In the genomic region with DNA sequence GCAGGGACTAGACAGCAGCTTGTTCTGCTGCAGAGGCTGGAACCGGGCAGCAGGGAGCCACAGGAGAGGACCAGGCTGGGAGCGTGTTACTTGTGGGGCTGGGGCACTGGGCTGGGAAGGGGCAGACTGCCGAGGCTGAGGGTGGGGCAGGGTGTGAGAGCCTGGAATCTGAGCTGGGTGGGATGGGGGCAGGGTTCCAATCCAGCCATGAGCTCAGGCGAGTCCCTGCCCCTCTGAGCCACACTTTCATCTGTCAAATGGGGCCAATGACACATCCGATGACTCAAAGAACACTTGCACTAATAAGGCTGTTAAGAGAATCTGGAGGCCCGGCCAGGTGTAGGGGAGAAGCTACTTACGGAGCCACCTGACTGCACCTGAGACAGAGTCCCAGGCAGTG, we compare ENCODE assay signal across 1 cellular context.
TF ChIP-seq lines count a peak whose summit lies in the region.

No MANE protein-coding gene starts in this region.

TF ChIP-seq in HEK293, 187 proteins besides CTCF, POLR2A, EP300 and RAD21 (continued from another document and continues in another):
- TF ChIP-seq, protein P1, sequence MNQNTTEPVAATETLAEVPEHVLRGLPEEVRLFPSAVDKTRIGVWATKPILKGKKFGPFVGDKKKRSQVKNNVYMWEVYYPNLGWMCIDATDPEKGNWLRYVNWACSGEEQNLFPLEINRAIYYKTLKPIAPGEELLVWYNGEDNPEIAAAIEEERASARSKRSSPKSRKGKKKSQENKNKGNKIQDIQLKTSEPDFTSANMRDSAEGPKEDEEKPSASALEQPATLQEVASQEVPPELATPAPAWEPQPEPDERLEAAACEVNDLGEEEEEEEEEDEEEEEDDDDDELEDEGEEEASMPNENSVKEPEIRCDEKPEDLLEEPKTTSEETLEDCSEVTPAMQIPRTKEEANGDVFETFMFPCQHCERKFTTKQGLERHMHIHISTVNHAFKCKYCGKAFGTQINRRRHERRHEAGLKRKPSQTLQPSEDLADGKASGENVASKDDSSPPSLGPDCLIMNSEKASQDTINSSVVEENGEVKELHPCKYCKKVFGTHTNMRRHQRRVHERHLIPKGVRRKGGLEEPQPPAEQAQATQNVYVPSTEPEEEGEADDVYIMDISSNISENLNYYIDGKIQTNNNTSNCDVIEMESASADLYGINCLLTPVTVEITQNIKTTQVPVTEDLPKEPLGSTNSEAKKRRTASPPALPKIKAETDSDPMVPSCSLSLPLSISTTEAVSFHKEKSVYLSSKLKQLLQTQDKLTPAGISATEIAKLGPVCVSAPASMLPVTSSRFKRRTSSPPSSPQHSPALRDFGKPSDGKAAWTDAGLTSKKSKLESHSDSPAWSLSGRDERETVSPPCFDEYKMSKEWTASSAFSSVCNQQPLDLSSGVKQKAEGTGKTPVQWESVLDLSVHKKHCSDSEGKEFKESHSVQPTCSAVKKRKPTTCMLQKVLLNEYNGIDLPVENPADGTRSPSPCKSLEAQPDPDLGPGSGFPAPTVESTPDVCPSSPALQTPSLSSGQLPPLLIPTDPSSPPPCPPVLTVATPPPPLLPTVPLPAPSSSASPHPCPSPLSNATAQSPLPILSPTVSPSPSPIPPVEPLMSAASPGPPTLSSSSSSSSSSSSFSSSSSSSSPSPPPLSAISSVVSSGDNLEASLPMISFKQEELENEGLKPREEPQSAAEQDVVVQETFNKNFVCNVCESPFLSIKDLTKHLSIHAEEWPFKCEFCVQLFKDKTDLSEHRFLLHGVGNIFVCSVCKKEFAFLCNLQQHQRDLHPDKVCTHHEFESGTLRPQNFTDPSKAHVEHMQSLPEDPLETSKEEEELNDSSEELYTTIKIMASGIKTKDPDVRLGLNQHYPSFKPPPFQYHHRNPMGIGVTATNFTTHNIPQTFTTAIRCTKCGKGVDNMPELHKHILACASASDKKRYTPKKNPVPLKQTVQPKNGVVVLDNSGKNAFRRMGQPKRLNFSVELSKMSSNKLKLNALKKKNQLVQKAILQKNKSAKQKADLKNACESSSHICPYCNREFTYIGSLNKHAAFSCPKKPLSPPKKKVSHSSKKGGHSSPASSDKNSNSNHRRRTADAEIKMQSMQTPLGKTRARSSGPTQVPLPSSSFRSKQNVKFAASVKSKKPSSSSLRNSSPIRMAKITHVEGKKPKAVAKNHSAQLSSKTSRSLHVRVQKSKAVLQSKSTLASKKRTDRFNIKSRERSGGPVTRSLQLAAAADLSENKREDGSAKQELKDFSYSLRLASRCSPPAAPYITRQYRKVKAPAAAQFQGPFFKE (tag by site-specific recombination; IDR thresholded peaks at IDR 0.05; ENCODE audit: borderline replicate concordance) = no peak
- TF ChIP-seq ZNF473 (tag by site-specific recombination; IDR thresholded peaks at IDR 0.05) (no peak), REPIN1 (tag by site-specific recombination; IDR thresholded peaks at IDR 0.05; ENCODE audit: low read depth) (no peak), ZFHX2 (tag by site-specific recombination; conservative IDR thresholded peaks at IDR 0.05) (no peak), KLF1 (tag by site-specific recombination; IDR thresholded peaks at IDR 0.05) (peak; percentile 88), KLF16 (tag by site-specific recombination; IDR thresholded peaks at IDR 0.05) (no peak), ZNF274 (IDR thresholded peaks at IDR 0.05; ENCODE audit: low read length) (no peak), ZNF274 (tag by site-specific recombination; IDR thresholded peaks at IDR 0.05; ENCODE audit: borderline replicate concordance) (no peak), ZNF626 (tag by site-specific recombination; IDR thresholded peaks at IDR 0.05) (no peak), ZNF239 (tag by site-specific recombination; IDR thresholded peaks at IDR 0.05) (no peak), SALL2 (tag by site-specific recombination; IDR thresholded peaks at IDR 0.05; ENCODE audit: borderline replicate concordance) (no peak), ZNF624 (tag by site-specific recombination; IDR thresholded peaks at IDR 0.05) (no peak), ZNF791 (tag by site-specific recombination; IDR thresholded peaks at IDR 0.05) (no peak), GLI2 (tag by site-specific recombination; IDR thresholded peaks at IDR 0.05; ENCODE audit: borderline replicate concordance, low read depth) (no peak), ZNF514 (tag by site-specific recombination; IDR thresholded peaks at IDR 0.05) (no peak), ZEB2 (tag by site-specific recombination; IDR thresholded peaks at IDR 0.05) (peak; percentile 40; the same call in 1 of the 2 replicates), ZNF221 (tag by site-specific recombination; IDR thresholded peaks at IDR 0.05; ENCODE audit: borderline replicate concordance) (no peak), ZNF223 (tag by site-specific recombination; IDR thresholded peaks at IDR 0.05) (no peak), SP7 (tag by site-specific recombination; IDR thresholded peaks at IDR 0.05) (peak; percentile 26; the same call in 1 of the 2 replicates), ZNF549 (tag by site-specific recombination; IDR thresholded peaks at IDR 0.05) (no peak), ZBTB21 (tag by site-specific recombination; IDR thresholded peaks at IDR 0.05) (no peak), KLF8 (tag by site-specific recombination; IDR thresholded peaks at IDR 0.05) (0 out of 2 replicates have a peak, but pooled peaks have one; percentile 52), HOXD13 (CRISPR knock-in tag; IDR thresholded peaks at IDR 0.05; ENCODE audit: borderline replicate concordance) (no peak), ZNF777 (tag by site-specific recombination; IDR thresholded peaks at IDR 0.05; ENCODE audit: borderline replicate concordance) (no peak), ZNF350 (tag by site-specific recombination; IDR thresholded peaks at IDR 0.05) (no peak), GLIS2 (tag by site-specific recombination; IDR thresholded peaks at IDR 0.05) (no peak), ZNF701 (tag by site-specific recombination; IDR thresholded peaks at IDR 0.05) (no peak), ZNF510 (tag by site-specific recombination; IDR thresholded peaks at IDR 0.05; ENCODE audit: insufficient replicate concordance) (no peak), ZNF248 (tag by site-specific recombination; IDR thresholded peaks at IDR 0.05) (no peak), ZNF324 (tag by site-specific recombination; IDR thresholded peaks at IDR 0.05) (no peak), WT1 (tag by site-specific recombination; IDR thresholded peaks at IDR 0.05) (no peak), ZNF174 (tag by site-specific recombination; IDR thresholded peaks at IDR 0.05) (no peak), ZSCAN23 (tag by site-specific recombination; IDR thresholded peaks at IDR 0.05) (no peak), ZNF843 (tag by site-specific recombination; IDR thresholded peaks at IDR 0.05) (no peak)
- TF ChIP-seq, protein P2, sequence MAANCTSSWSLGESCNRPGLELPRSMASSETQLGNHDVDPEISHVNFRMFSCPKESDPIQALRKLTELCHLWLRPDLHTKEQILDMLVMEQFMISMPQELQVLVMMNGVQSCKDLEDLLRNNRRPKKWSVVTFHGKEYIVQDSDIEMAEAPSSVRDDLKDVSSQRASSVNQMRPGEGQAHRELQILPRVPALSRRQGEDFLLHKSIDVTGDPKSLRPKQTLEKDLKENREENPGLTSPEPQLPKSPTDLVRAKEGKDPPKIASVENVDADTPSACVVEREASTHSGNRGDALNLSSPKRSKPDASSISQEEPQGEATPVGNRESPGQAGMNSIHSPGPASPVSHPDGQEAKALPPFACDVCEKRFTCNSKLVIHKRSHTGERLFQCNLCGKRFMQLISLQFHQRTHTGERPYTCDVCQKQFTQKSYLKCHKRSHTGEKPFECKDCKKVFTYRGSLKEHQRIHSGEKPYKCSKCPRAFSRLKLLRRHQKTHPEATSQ (tag by site-specific recombination; IDR thresholded peaks at IDR 0.05) = no peak
- TF ChIP-seq, protein P3, sequence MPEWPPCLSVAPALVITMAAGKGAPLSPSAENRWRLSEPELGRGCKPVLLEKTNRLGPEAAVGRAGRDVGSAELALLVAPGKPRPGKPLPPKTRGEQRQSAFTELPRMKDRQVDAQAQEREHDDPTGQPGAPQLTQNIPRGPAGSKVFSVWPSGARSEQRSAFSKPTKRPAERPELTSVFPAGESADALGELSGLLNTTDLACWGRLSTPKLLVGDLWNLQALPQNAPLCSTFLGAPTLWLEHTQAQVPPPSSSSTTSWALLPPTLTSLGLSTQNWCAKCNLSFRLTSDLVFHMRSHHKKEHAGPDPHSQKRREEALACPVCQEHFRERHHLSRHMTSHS (tag by site-specific recombination; IDR thresholded peaks at IDR 0.05) = no peak
- TF ChIP-seq, protein P4, sequence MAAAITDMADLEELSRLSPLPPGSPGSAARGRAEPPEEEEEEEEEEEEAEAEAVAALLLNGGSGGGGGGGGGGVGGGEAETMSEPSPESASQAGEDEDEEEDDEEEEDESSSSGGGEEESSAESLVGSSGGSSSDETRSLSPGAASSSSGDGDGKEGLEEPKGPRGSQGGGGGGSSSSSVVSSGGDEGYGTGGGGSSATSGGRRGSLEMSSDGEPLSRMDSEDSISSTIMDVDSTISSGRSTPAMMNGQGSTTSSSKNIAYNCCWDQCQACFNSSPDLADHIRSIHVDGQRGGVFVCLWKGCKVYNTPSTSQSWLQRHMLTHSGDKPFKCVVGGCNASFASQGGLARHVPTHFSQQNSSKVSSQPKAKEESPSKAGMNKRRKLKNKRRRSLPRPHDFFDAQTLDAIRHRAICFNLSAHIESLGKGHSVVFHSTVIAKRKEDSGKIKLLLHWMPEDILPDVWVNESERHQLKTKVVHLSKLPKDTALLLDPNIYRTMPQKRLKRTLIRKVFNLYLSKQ (tag by site-specific recombination; IDR thresholded peaks at IDR 0.05; ENCODE audit: borderline replicate concordance) = no peak
- TF ChIP-seq, protein P5, sequence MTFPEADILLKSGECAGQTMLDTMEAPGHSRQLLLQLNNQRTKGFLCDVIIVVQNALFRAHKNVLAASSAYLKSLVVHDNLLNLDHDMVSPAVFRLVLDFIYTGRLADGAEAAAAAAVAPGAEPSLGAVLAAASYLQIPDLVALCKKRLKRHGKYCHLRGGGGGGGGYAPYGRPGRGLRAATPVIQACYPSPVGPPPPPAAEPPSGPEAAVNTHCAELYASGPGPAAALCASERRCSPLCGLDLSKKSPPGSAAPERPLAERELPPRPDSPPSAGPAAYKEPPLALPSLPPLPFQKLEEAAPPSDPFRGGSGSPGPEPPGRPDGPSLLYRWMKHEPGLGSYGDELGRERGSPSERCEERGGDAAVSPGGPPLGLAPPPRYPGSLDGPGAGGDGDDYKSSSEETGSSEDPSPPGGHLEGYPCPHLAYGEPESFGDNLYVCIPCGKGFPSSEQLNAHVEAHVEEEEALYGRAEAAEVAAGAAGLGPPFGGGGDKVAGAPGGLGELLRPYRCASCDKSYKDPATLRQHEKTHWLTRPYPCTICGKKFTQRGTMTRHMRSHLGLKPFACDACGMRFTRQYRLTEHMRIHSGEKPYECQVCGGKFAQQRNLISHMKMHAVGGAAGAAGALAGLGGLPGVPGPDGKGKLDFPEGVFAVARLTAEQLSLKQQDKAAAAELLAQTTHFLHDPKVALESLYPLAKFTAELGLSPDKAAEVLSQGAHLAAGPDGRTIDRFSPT (tag by site-specific recombination; IDR thresholded peaks at IDR 0.05) = peak; percentile 31; the same call in 1 of the 2 replicates
- TF ChIP-seq, protein P6, sequence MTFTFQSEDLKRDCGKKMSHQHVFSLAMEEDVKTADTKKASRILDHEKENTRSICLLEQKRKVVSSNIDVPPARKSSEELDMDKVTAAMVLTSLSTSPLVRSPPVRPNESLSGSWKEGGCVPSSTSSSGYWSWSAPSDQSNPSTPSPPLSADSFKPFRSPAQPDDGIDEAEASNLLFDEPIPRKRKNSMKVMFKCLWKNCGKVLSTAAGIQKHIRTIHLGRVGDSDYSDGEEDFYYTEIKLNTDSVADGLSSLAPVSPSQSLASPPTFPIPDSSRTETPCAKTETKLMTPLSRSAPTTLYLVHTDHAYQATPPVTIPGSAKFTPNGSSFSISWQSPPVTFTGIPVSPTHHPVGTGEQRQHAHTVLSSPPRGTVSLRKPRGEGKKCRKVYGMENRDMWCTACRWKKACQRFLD (tag by site-specific recombination; IDR thresholded peaks at IDR 0.05) = no peak
- TF ChIP-seq, protein P7, sequence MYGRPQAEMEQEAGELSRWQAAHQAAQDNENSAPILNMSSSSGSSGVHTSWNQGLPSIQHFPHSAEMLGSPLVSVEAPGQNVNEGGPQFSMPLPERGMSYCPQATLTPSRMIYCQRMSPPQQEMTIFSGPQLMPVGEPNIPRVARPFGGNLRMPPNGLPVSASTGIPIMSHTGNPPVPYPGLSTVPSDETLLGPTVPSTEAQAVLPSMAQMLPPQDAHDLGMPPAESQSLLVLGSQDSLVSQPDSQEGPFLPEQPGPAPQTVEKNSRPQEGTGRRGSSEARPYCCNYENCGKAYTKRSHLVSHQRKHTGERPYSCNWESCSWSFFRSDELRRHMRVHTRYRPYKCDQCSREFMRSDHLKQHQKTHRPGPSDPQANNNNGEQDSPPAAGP (tag by site-specific recombination; IDR thresholded peaks at IDR 0.05) = peak; percentile 87
- TF ChIP-seq, protein P8, sequence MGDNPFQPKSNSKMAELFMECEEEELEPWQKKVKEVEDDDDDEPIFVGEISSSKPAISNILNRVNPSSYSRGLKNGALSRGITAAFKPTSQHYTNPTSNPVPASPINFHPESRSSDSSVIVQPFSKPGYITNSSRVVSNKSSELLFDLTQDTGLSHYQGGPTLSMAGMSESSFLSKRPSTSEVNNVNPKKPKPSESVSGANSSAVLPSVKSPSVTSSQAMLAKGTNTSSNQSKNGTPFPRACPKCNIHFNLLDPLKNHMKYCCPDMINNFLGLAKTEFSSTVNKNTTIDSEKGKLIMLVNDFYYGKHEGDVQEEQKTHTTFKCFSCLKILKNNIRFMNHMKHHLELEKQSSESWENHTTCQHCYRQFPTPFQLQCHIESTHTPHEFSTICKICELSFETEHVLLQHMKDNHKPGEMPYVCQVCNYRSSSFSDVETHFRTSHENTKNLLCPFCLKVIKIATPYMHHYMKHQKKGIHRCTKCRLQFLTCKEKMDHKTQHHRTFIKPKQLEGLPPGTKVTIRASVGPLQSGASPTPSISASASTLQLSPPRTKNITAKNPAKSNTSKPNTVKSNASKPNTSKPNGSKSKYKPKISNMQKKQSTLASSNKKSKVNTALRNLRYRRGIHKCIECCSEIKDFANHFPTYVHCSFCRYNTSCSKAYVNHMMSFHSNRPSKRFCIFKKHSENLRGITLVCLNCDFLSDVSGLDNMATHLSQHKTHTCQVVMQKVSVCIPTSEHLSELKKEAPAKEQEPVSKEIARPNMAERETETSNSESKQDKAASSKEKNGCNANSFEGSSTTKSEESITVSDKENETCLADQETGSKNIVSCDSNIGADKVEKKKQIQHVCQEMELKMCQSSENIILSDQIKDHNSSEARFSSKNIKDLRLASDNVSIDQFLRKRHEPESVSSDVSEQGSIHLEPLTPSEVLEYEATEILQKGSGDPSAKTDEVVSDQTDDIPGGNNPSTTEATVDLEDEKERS (tag by site-specific recombination; IDR thresholded peaks at IDR 0.05) = no peak
- TF ChIP-seq, protein P9, sequence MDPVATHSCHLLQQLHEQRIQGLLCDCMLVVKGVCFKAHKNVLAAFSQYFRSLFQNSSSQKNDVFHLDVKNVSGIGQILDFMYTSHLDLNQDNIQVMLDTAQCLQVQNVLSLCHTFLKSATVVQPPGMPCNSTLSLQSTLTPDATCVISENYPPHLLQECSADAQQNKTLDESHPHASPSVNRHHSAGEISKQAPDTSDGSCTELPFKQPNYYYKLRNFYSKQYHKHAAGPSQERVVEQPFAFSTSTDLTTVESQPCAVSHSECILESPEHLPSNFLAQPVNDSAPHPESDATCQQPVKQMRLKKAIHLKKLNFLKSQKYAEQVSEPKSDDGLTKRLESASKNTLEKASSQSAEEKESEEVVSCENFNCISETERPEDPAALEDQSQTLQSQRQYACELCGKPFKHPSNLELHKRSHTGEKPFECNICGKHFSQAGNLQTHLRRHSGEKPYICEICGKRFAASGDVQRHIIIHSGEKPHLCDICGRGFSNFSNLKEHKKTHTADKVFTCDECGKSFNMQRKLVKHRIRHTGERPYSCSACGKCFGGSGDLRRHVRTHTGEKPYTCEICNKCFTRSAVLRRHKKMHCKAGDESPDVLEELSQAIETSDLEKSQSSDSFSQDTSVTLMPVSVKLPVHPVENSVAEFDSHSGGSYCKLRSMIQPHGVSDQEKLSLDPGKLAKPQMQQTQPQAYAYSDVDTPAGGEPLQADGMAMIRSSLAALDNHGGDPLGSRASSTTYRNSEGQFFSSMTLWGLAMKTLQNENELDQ (tag by site-specific recombination; IDR thresholded peaks at IDR 0.05; ENCODE audit: low read depth) = no peak
